15 cellular contexts compared by ENCODE assay signal in genomic region chr11:125154380-125155099, GRCh38. TPM values are rescaled to one million over a fixed set of nuclear protein-coding genes. Genes with fewer than 3 reads are reported as not detected.
DNase-seq lines count a peak whose midpoint lies in the region; ATAC-seq lines count a peak whose summit lies in the region.
"Had no signal": no experiment of that assay in that cellular context is flagged by ENCODE, and none has a peak within 500 bp of the region (broad histone marks: within the 10 kb centered on the region; RNA-seq: fewer than 3 reads in every experiment).

No MANE protein-coding gene starts in this region.

- no peak overlapping the region for H3K4me3 Mint-ChIP-seq in activated naive CD4-positive, alpha-beta T cell treated with anti-CD3 and anti-CD28 coated beads for 36 hours

- no peak overlapping the region for H2BK5ac ChIP-seq in neuronal stem cell (ENCODE audit: low read length)

- no peaks in the 10 kb centered on the region for H3K9me3 Mint-ChIP-seq in activated naive CD4-positive, alpha-beta T cell treated with anti-CD3 and anti-CD28 coated beads, Interleukin-2, amount 50 U/mL, for 72 hours
- H3K9me3 Mint-ChIP-seq in activated naive CD4-positive, alpha-beta T cell treated with anti-CD3 and anti-CD28 coated beads for 36 hours: no peaks in the 10 kb centered on the region

- H3K4me2 ChIP-seq in neuronal stem cell (ENCODE audit: insufficient read depth, low read length, poor library complexity, severe bottlenecking): no peak overlapping the region

- no peak overlapping the region for H3K4me3 ChIP-seq in neuronal stem cell (ENCODE audit: low read length in 2 of 2)
- H3K4me3 ChIP-seq: HAP-1 had no signal

- H3K27me3 Mint-ChIP-seq in activated naive CD4-positive, alpha-beta T cell treated with anti-CD3 and anti-CD28 coated beads for 36 hours (ENCODE audit: low read depth): peaks cover 22% of the 10 kb centered on the region

- no peak overlapping the region for H2AFZ ChIP-seq in neuronal stem cell (ENCODE audit: low read length)

- H3K27ac ChIP-seq in neuronal stem cell (replicated peaks; ENCODE audit: low read length): no peak overlapping the region

- peaks cover 0 to 6% of the 10 kb centered on the region in 2 donors for H3K36me3 ChIP-seq in neuronal stem cell (replicated peaks in 1 of 2; ENCODE audit: control insufficient read depth in 2 of 2, insufficient read depth in 2 of 2, low read length in 2 of 2)
- H3K36me3 ChIP-seq: HAP-1 had no signal

- no peaks in the 10 kb centered on the region for H3K27me3 ChIP-seq in neuronal stem cell (ENCODE audit: control insufficient read depth in 3 of 3, insufficient read depth in 3 of 3, low read depth in 1 of 3, low read length in 3 of 3)

- no peak overlapping the region for H2BK120ac ChIP-seq in neuronal stem cell (ENCODE audit: low read depth, low read length)

- H3K36me3 Mint-ChIP-seq in activated naive CD4-positive, alpha-beta T cell treated with anti-CD3 and anti-CD28 coated beads, Interleukin-2, amount 50 U/mL, for 72 hours: no peaks in the 10 kb centered on the region
- no peaks in the 10 kb centered on the region for H3K36me3 Mint-ChIP-seq in activated naive CD4-positive, alpha-beta T cell treated with anti-CD3 and anti-CD28 coated beads for 36 hours (ENCODE audit: low read depth)

- H4K91ac ChIP-seq in neuronal stem cell (ENCODE audit: low read depth, low read length, poor library complexity): no peak overlapping the region

- H2BK12ac ChIP-seq in neuronal stem cell (ENCODE audit: low read length): no peak overlapping the region

- H3K79me1 ChIP-seq in neuronal stem cell (ENCODE audit: low read depth, low read length): no peaks in the 10 kb centered on the region

- H3K9ac ChIP-seq in neuronal stem cell (ENCODE audit: low read depth, low read length, poor library complexity): no peak overlapping the region

- H3K4ac ChIP-seq in neuronal stem cell (ENCODE audit: low read length): no peak overlapping the region

- WGBS in neuronal stem cell (ENCODE audit: extremely low coverage in 2 of 2, insufficient read length in 2 of 2, insufficient replicate concordance in 1 of 2), 2 donors: no CpG with 5 or more reads among the region's 7 CpGs

- H3K9me3 ChIP-seq in neuronal stem cell (replicated peaks in 1 of 2; ENCODE audit: control insufficient read depth in 2 of 2, insufficient read depth in 1 of 2, low read depth in 1 of 2, low read length in 2 of 2): peaks cover 0 to 2% of the 10 kb centered on the region in 2 donors
- H3K9me3 ChIP-seq: HAP-1 had no signal

- H3K23ac ChIP-seq in neuronal stem cell (ENCODE audit: low read depth, low read length, poor library complexity): no peak overlapping the region

- CTCF ChIA-PET in activated naive CD4-positive, alpha-beta T cell treated with anti-CD3 and anti-CD28 coated beads for 36 hours (lab: Charles Lee): interaction anchor here (0.6 to 3.1 kb wide), 2 partner anchors 13 to 350 kb away, joined by 3 to 12 read pairs; no protein-coding TSS in a partner anchor

- H4K8ac ChIP-seq in neuronal stem cell (ENCODE audit: low read depth, low read length): no peak overlapping the region

- H3K4me1 ChIP-seq in neuronal stem cell (ENCODE audit: control insufficient read depth in 2 of 2, insufficient read depth in 1 of 2, low read depth in 1 of 2, low read length in 2 of 2): peaks cover 8 to 9% of the 10 kb centered on the region in 2 donors

- H3K4me1 Mint-ChIP-seq in activated naive CD4-positive, alpha-beta T cell treated with anti-CD3 and anti-CD28 coated beads for 36 hours (ENCODE audit: low read depth): no peaks in the 10 kb centered on the region

- no peak overlapping the region for H2BK15ac ChIP-seq in neuronal stem cell (ENCODE audit: low read length)

- peak overlapping the region; percentile 9 for H3K14ac ChIP-seq in neuronal stem cell (ENCODE audit: low read length)

- peak overlapping the region; percentile 49 for H3K18ac ChIP-seq in neuronal stem cell (ENCODE audit: low read length)

- H3K27ac Mint-ChIP-seq in activated naive CD4-positive, alpha-beta T cell treated with anti-CD3 and anti-CD28 coated beads, Interleukin-2, amount 50 U/mL, for 72 hours: no peak overlapping the region
- H3K27ac Mint-ChIP-seq in activated naive CD4-positive, alpha-beta T cell treated with anti-CD3 and anti-CD28 coated beads for 36 hours: no peak overlapping the region

- peak; percentile 13 to 26 for ATAC-seq in activated naive CD4-positive, alpha-beta T cell treated with anti-CD3 and anti-CD28 coated beads, Interleukin-2, amount 50 U/mL, for 72 hours
- ATAC-seq in left lobe of liver: no peak

- no peak for DNase-seq in activated naive CD4-positive, alpha-beta T cell treated with anti-CD3 and anti-CD28 coated beads, Interleukin-2, amount 50 U/mL, for 72 hours (ENCODE audit: low spot score in 2 of 2)
- no peak for DNase-seq in activated naive CD4-positive, alpha-beta T cell treated with anti-CD3 and anti-CD28 coated beads for 36 hours
- DNase-seq in left lobe of liver (ENCODE audit: low spot score) (peak; percentile 21), neuronal stem cell (ENCODE audit: low spot score) (no peak), SIG-M5 (lab: John Stamatoyannopoulos, UW) (no peak), T-helper 1 cell (no peak), NCI-H1105 treated with DMSO at 0.1 percent for 48 hours (lab: John Stamatoyannopoulos, UW) (no peak), NOMO-1 (lab: John Stamatoyannopoulos, UW; ENCODE audit: unreplicated experiment in 2 of 2) (no peak)
- DNase-seq: C1 segment of cervical spinal cord, MV-4-11, NCI-H1436, NCI-H2029 treated with DMSO at 0.1 percent for 48 hours, NCI-H524, RPMI8226 had no signal

- intact Hi-C loops in activated naive CD4-positive, alpha-beta T cell treated with anti-CD3 and anti-CD28 coated beads for 36 hours (cut with micrococcal nuclease): no loop called here

- H2AK5ac ChIP-seq in neuronal stem cell (ENCODE audit: low read depth, low read length): no peak overlapping the region

RNA-seq across cellular contexts. Expression of gene PKNOX2, which starts 10.0 kb away (rescaled TPM):
- under 1 TPM in 1 of 2 donors, not detected in 1; 0.08 TPM for total RNA-seq in activated naive CD4-positive, alpha-beta T cell treated with anti-CD3 and anti-CD28 coated beads, Interleukin-2, amount 50 U/mL, for 72 hours
- total RNA-seq in activated naive CD4-positive, alpha-beta T cell treated with anti-CD3 and anti-CD28 coated beads for 36 hours: not detected
- 0.63 TPM for total RNA-seq in left lobe of liver
- polyA plus RNA-seq in neuronal stem cell (2013, experiment 1 of 2): 20.5 TPM
- 20.4 TPM for polyA plus RNA-seq in neuronal stem cell (2013, experiment 2 of 2)

RNA-seq across cellular contexts. Expression of gene TMEM218, which starts 43.1 kb away (rescaled TPM):
- total RNA-seq in activated naive CD4-positive, alpha-beta T cell treated with anti-CD3 and anti-CD28 coated beads, Interleukin-2, amount 50 U/mL, for 72 hours: 10 to 100 TPM; 10.1 to 10.8 TPM
- total RNA-seq in activated naive CD4-positive, alpha-beta T cell treated with anti-CD3 and anti-CD28 coated beads for 36 hours: 10 to 100 TPM; 11.5 to 12.6 TPM
- total RNA-seq in left lobe of liver: 9.3 TPM
- polyA plus RNA-seq in neuronal stem cell (2013, experiment 1 of 2): 25.3 TPM
- 23.3 TPM for polyA plus RNA-seq in neuronal stem cell (2013, experiment 2 of 2)
